9 cellular contexts compared by ENCODE assay signal in genomic region chr19:18029617-18030338, GRCh38. TPM values are rescaled to one million over a fixed set of nuclear protein-coding genes. Genes with fewer than 3 reads are reported as not detected.
A peak's percentile ranks its signal among the peaks of the same experiment; 100 is the strongest.
DNase-seq lines count a peak whose midpoint lies in the region; ATAC-seq and TF ChIP-seq lines count a peak whose summit lies in the region.
"Had no signal": no experiment of that assay in that cellular context is flagged by ENCODE, and none has a peak within 500 bp of the region (broad histone marks: within the 10 kb centered on the region; RNA-seq: fewer than 3 reads in every experiment).

No MANE protein-coding gene starts in this region.

- no peaks in the 10 kb centered on the region for H4K20me1 ChIP-seq in GM23248 (ENCODE audit: insufficient read depth)

- H3K9me3 Mint-ChIP-seq in mesothelial cell of epicardium: no peaks in the 10 kb centered on the region
- H3K9me3 Mint-ChIP-seq: effector memory CD8-positive, alpha-beta T cell had no signal

- H3K9me3 ChIP-seq in GM23248 (ENCODE audit: low read depth) (no peaks in the 10 kb centered on the region), psoas muscle (no peaks in the 10 kb centered on the region), testis (no peaks in the 10 kb centered on the region)

- intact Hi-C loops in dorsolateral prefrontal cortex (cut with DNase I) (no loop called here), psoas muscle (cut with DNase I) (no loop called here), testis (cut with DNase I; ENCODE audit: low total_unique reads) (no loop called here)

- in situ Hi-C loops in GM23248 (cut with MboI): no loop called here

- H3K4me2 ChIP-seq in GM23248 (ENCODE audit: unreplicated experiment): no peak overlapping the region

- H3K9ac ChIP-seq in GM23248: no peak overlapping the region

- H3K27me3 ChIP-seq in GM23248 (replicated peaks; ENCODE audit: insufficient read depth) (no peaks in the 10 kb centered on the region), dorsolateral prefrontal cortex (no peaks in the 10 kb centered on the region), psoas muscle (ENCODE audit: insufficient read depth in 3 of 3, low read length in 2 of 3) (no peaks in the 10 kb centered on the region), testis (no peaks in the 10 kb centered on the region)

- TF ChIP-seq POLR2A in testis (IDR thresholded peaks at IDR 0.05): no peak

- H3K4me3 ChIP-seq in GM23248 (no peak overlapping the region), dorsolateral prefrontal cortex (peak overlapping the region in 1 of 59 donors; percentile 2), psoas muscle (no peak overlapping the region), testis (no peak overlapping the region)

- H3K27ac ChIP-seq in GM23248 (no peak overlapping the region), dorsolateral prefrontal cortex (peak overlapping the region in 55 of 59 donors; percentile 6 to 99 (median 72)), psoas muscle (peak overlapping the region; percentile 90), testis (no peak overlapping the region)

- no peaks in the 10 kb centered on the region for H3F3A ChIP-seq in GM23248 (ENCODE audit: insufficient read depth)

- TF ChIP-seq CTCF in dorsolateral prefrontal cortex (IDR thresholded peaks at IDR 0.05 in 54 of 56, conservative IDR thresholded peaks at IDR 0.05 in 2 of 56; ENCODE audit: low read depth in 1 of 56, partially characterized antibody in 56 of 56) (peak in 1 of 56 donors; percentile 11), psoas muscle (IDR thresholded peaks at IDR 0.05) (no peak), mesothelial cell of epicardium (IDR thresholded peaks at IDR 0.05; ENCODE audit: unreplicated experiment) (no peak), testis (IDR thresholded peaks at IDR 0.05) (no peak)

- no peaks in the 10 kb centered on the region for H3K9me2 ChIP-seq in GM23248 (ENCODE audit: insufficient read depth)

- no peaks in the 10 kb centered on the region for H3K79me2 ChIP-seq in GM23248 (ENCODE audit: insufficient read depth)

- no peaks in the 10 kb centered on the region for H3K4me1 Mint-ChIP-seq in mesothelial cell of epicardium

- no peak overlapping the region for H3K27ac Mint-ChIP-seq in mesothelial cell of epicardium
- H3K27ac Mint-ChIP-seq: effector memory CD8-positive, alpha-beta T cell had no signal

- H3K36me3 ChIP-seq in GM23248 (ENCODE audit: low read depth) (no peaks in the 10 kb centered on the region), psoas muscle (ENCODE audit: insufficient read depth in 1 of 2, low read depth in 1 of 2) (no peaks in the 10 kb centered on the region), testis (ENCODE audit: low read depth, missing control alignments) (no peaks in the 10 kb centered on the region)

- no peak overlapping the region for H3K4me3 Mint-ChIP-seq in mesothelial cell of epicardium
- H3K4me3 Mint-ChIP-seq: effector memory CD8-positive, alpha-beta T cell had no signal

- no peak overlapping the region for H2AFZ ChIP-seq in GM23248

- H3K36me3 Mint-ChIP-seq in mesothelial cell of epicardium: no peaks in the 10 kb centered on the region

- WGBS in GM23248 (ENCODE audit: low coverage in 1 of 2, low lambda C conversion rate in 2 of 2, missing lambda C conversion rate in 2 of 2), 2 experiments: 24 to 32% methylated on average over 8 of the region's 8 CpGs
- 18 to 33% (median 23%) methylated on average over 8 of the region's 8 CpGs for WGBS in psoas muscle, 3 donors
- WGBS in testis, 2 donors: 60 to 73% methylated on average over 8 of the region's 8 CpGs

- H3K27me3 Mint-ChIP-seq in mesothelial cell of epicardium (ENCODE audit: low read depth): peaks cover 14% of the 10 kb centered on the region
- H3K27me3 Mint-ChIP-seq: effector memory CD8-positive, alpha-beta T cell had no signal

- ATAC-seq in psoas muscle (peak; percentile 91 to 97 (median 96)), HG03280 (IDR thresholded peaks at IDR 0.05; ENCODE audit: unreplicated experiment) (no peak), GM19035 (IDR thresholded peaks at IDR 0.05; ENCODE audit: unreplicated experiment) (no peak)
- ATAC-seq: effector memory CD8-positive, alpha-beta T cell had no signal

- DNase-seq in GM23248 (peak; percentile 23), NCI-H510A treated with DMSO at 0.1 percent for 48 hours (lab: John Stamatoyannopoulos, UW) (peak; percentile 88), dorsolateral prefrontal cortex (peak in 5 of 10 donors; percentile 56 to 85 (median 60)), psoas muscle (peak; percentile 78 to 92), mesothelial cell of epicardium (ENCODE audit: low spot score in 2 of 2, unreplicated experiment in 2 of 2) (no peak), testis (no peak)
- DNase-seq: effector memory CD8-positive, alpha-beta T cell had no signal

- no peaks in the 10 kb centered on the region for H3K4me1 ChIP-seq in GM23248 (ENCODE audit: insufficient read depth)
- H3K4me1 ChIP-seq in psoas muscle: peaks cover 25% of the 10 kb centered on the region
- H3K4me1 ChIP-seq in testis: no peaks in the 10 kb centered on the region

RNA-seq across cellular contexts. Expression of gene ARRDC2, which starts 21.8 kb away (rescaled TPM):
- total RNA-seq in GM23248 (2014; rRNA removed; shearing (Covaris generic)): 15.9 and 19.7 TPM in 2 replicates
- 5.4 and 5.7 TPM in 2 replicates for polyA plus RNA-seq in GM23248 (2016; fragmentation: Nextera tagmentation; extraction: Ambion mirVana)
- 100 to 1,000 TPM in 10 of 120 experiments, 10 to 100 TPM in 110; 17.5 to 207 (median 47.3) TPM for total RNA-seq in dorsolateral prefrontal cortex
- total RNA-seq in psoas muscle: 100 to 1,000 TPM in 2 of 4 donors, 10 to 100 TPM in 2; 43.4 to 399 (median 98.4) TPM
- polyA plus RNA-seq in psoas muscle: 100 to 1,000 TPM; 173 to 294 (median 281) TPM
- 2.9 to 4.0 TPM (median 2.9 TPM) in 3 replicates for total RNA-seq in mesothelial cell of epicardium
- 10 to 100 TPM; 13.0 to 15.3 TPM for total RNA-seq in testis
- 10.3 TPM for polyA plus RNA-seq in testis (ENCODE audit: insufficient read depth, low read depth, low replicate concordance)

RNA-seq across cellular contexts. Expression of gene IL12RB1, which starts 57.0 kb away (rescaled TPM):
- total RNA-seq in GM23248 (2014; rRNA removed; shearing (Covaris generic)): not detected in 2 replicates
- polyA plus RNA-seq in GM23248 (2016; fragmentation: Nextera tagmentation; extraction: Ambion mirVana): not detected in 2 replicates
- 1 to 10 TPM in 102 of 120 experiments, under 1 TPM in 18; 0.32 to 5.4 (median 1.5) TPM for total RNA-seq in dorsolateral prefrontal cortex
- under 1 TPM; 0.15 to 0.53 (median 0.26) TPM for total RNA-seq in psoas muscle
- under 1 TPM in 2 of 3 donors, not detected in 1; 0.14 to 0.17 TPM for polyA plus RNA-seq in psoas muscle
- total RNA-seq in mesothelial cell of epicardium: not detected in 3 replicates
- 1 to 10 TPM in 1 of 2 donors, under 1 TPM in 1; 0.39 to 2.5 TPM for total RNA-seq in testis
- polyA plus RNA-seq in testis (ENCODE audit: insufficient read depth, low read depth, low replicate concordance): 1.8 TPM

Comparison
In these comparisons a context has a peak if more than half of its experiments do, and no peak if none do; other contexts are left out.
1. DNase-seq: peak in GM23248 (single experiment), NCI-H510A treated with DMSO at 0.1 percent for 48 hours (single experiment) and psoas muscle (2 of 2); none in mesothelial cell of epicardium (0 of 2) and testis (single experiment).
2. H3K27ac ChIP-seq: peak in dorsolateral prefrontal cortex (55 of 59) and psoas muscle (single experiment); none in GM23248 (single experiment) and testis (0 of 2).
3. ATAC-seq: peak in psoas muscle (4 of 4); none in HG03280 (single experiment) and GM19035 (single experiment).